In the genomic region with DNA sequence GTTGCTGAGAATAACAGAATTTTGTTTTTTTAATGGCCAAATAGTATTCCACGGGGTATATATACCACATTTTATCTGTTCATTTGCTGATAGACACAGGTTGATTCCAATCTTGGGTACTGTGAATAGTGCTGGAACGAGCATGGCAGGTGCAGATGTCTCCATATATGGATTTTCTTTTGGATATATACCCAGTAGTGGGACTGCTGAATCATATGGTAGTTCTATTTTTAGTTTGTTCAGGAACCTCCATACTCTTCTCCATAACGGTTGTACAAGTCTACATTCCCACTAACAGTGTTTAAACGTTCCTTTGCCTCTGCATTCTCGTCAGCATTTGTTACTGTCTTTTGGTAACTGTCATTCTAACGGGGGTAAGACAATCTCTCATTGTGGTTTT, we compare ENCODE assay signal across 21 cellular contexts.
"Had no signal": no experiment of that assay in that cellular context is flagged by ENCODE, and none has a peak within 500 bp of the region (broad histone marks: within the 10 kb centered on the region; RNA-seq: fewer than 3 reads in every experiment).

No MANE protein-coding gene starts in this region.

- H3K4me3 ChIP-seq: dorsolateral prefrontal cortex, left lung, neural progenitor cell, prostate gland, sigmoid colon, skin epidermis, spleen, thyroid gland, vagina had no signal

- H3K27ac ChIP-seq: dorsolateral prefrontal cortex, left lung, neural progenitor cell, prostate gland, skin epidermis, spleen, thyroid gland, vagina had no signal

- H3K27me3 ChIP-seq: dorsolateral prefrontal cortex, left lung, neural progenitor cell, sigmoid colon, spleen, thyroid gland, vagina had no signal

- DNase-seq: dorsolateral prefrontal cortex; effector CD4-positive, alpha-beta T cell; head of caudate nucleus; kidney; left lung; mesendoderm; midbrain; naive thymus-derived CD4-positive, alpha-beta T cell; right cardiac atrium; sigmoid colon; spleen; stimulated activated CD4-positive, alpha-beta T cell treated with anti-CD3 and anti-CD28 coated beads, Interleukin-4, amount 100 ng/mL, for 4 hours; stimulated activated naive B cell treated with anti-CD40 and anti-IgM and Interleukin-4, amounts not matched to agents 10 μg/mL and 1 μg/mL and 100 μg/mL, for 72 hours; stimulated activated naive CD8-positive, alpha-beta T cell treated with anti-CD3 and anti-CD28 coated beads, Interleukin-15, amount 100 ng/mL, for 72 hours; thyroid gland; trophoblast cell had no signal

- H2AFZ ChIP-seq: neural progenitor cell had no signal

- ATAC-seq: left lung; naive thymus-derived CD4-positive, alpha-beta T cell; right cardiac atrium; stimulated activated naive B cell treated with anti-CD40 and anti-IgM and Interleukin-4, amounts not matched to agents 10 μg/mL and 1 μg/mL and 100 μg/mL, for 72 hours; stimulated activated naive CD8-positive, alpha-beta T cell treated with anti-CD3 and anti-CD28 coated beads, Interleukin-15, amount 100 ng/mL, for 72 hours had no signal

- H3K36me3 ChIP-seq: prostate gland had no signal

- H3K9me3 ChIP-seq: left lung, prostate gland, sigmoid colon, spleen, thyroid gland, vagina had no signal

- H3K4me2 ChIP-seq: neural progenitor cell had no signal

- FAIRE-seq: frontal cortex, kidney had no signal

- H3K9ac ChIP-seq: neural progenitor cell had no signal

- H3K4me1 ChIP-seq: left lung, neural progenitor cell, prostate gland, thyroid gland, vagina had no signal
